ENCODE assay signal across 22 cellular contexts in the genomic region with DNA sequence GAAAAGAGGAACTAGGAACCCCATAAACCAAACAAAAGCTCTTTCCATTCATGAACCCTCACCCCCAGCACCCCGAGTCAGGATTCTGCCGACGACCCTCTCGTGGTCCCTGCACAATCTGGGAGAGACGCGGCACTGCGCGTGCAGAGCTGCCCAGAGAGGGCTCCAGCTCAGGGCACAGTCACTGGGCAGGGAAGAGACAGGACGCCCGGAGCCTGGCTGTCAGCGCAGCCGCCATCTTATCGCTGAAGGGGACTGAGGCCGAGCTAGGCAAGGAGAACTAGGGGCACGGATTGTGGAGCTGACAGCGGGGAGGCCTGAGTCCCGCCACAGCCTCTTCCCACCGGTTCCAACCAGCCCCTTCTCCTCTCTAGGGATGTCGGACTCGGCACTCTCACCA. TPM values are rescaled to one million over a fixed set of nuclear protein-coding genes. Genes with fewer than 3 reads are reported as not detected.
DNase-seq lines count a peak whose midpoint lies in the region; TF ChIP-seq lines count a peak whose summit lies in the region.
"Had no signal": no experiment of that assay in that cellular context is flagged by ENCODE, and none has a peak within 500 bp of the region (broad histone marks: within the 10 kb centered on the region; RNA-seq: fewer than 3 reads in every experiment).

No MANE protein-coding gene starts in this region.

- WGBS in testis, 2 donors: 2 to 4% methylated on average over 14 to 20 of the region's 20 CpGs

- TF ChIP-seq CTCF in coronary artery (IDR thresholded peaks at IDR 0.05) (no peak), testis (IDR thresholded peaks at IDR 0.05) (no peak), A673 (conservative IDR thresholded peaks at IDR 0.05; ENCODE audit: low read depth, low read length) (no peak)

- intact Hi-C loops in testis (cut with DNase I; ENCODE audit: low total_unique reads) (no loop called here), A673 (cut with micrococcal nuclease; ENCODE audit: unreplicated experiment) (no loop called here)

- H3K27me3 ChIP-seq in NT2/D1 (ENCODE audit: insufficient read depth, insufficient read length): no peaks in the 10 kb centered on the region
- peaks cover 0 to 2% of the 10 kb centered on the region in 2 donors for H3K27me3 ChIP-seq in muscle layer of colon (ENCODE audit: control insufficient read depth in 1 of 2, insufficient read depth in 2 of 2, low read length in 2 of 2)
- H3K27me3 ChIP-seq in testis: no peaks in the 10 kb centered on the region
- no peaks in the 10 kb centered on the region for H3K27me3 ChIP-seq in A673 (replicated peaks; ENCODE audit: insufficient read depth, low read depth, low read length, poor library complexity)
- H3K27me3 ChIP-seq: gastrocnemius medialis, Peyer's patch had no signal

- no peak for TF ChIP-seq POLR2A in testis (IDR thresholded peaks at IDR 0.05)

- H3K9me3 ChIP-seq in NT2/D1 (ENCODE audit: insufficient read depth, low read length): peaks cover 21% of the 10 kb centered on the region; the same call in 1 of the 2 replicates
- no peaks in the 10 kb centered on the region for H3K9me3 ChIP-seq in muscle layer of colon (ENCODE audit: low read length)
- no peaks in the 10 kb centered on the region for H3K9me3 ChIP-seq in testis
- H3K9me3 ChIP-seq in A673 (ENCODE audit: low read depth, low read length, poor library complexity, severe bottlenecking): peaks cover 36% of the 10 kb centered on the region
- H3K9me3 ChIP-seq: gastrocnemius medialis, SK-N-SH had no signal

- no peak for DNase-seq in NT2/D1 (ENCODE audit: low read depth, low spot score)
- DNase-seq in coronary artery (ENCODE audit: low spot score): no peak
- no peak for DNase-seq in testis
- DNase-seq in glomerular visceral epithelial cell (ENCODE audit: extremely low spot score): no peak
- DNase-seq in A673 (ENCODE audit: low spot score): no peak
- no peak for DNase-seq in NCI-H1694 treated with DMSO at 0.1 percent for 48 hours (lab: John Stamatoyannopoulos, UW)
- DNase-seq: activated B cell treated with CpG ODN at 0.5 μM for 24 hours; activated CD4-positive, alpha-beta T cell treated with anti-CD3 and anti-CD28 coated beads, Interleukin-2, amount 50 U/mL, for 48 hours; activated effector memory CD4-positive, alpha-beta T cell treated with anti-CD3 and anti-CD28 coated beads, Interleukin-2, amount 50 U/mL, for 16 hours; DMS79; erythroblast; MV-4-11; NCI-H1930; Peyer's patch; SK-N-SH had no signal

- H3K4me3 ChIP-seq in NT2/D1 (ENCODE audit: insufficient read length, low read depth) (peak overlapping the region; percentile 90), coronary artery (peak overlapping the region; percentile 67), muscle layer of colon (ENCODE audit: low read depth in 1 of 2, low read length in 2 of 2) (peak overlapping the region; percentile 21 to 49), testis (peak overlapping the region; percentile 53 to 66), A673 (ENCODE audit: low read depth, low read length, poor library complexity, severe bottlenecking) (no peak overlapping the region)
- H3K4me3 ChIP-seq: gastrocnemius medialis, GM12878, GM23338, Peyer's patch had no signal

- CTCF ChIA-PET in A673 (lab: Charles Lee): no interaction called here

- BruUV-seq in A673 (replicated peaks; lab: Mats Ljungman, UMichigan): no TSS peak

- H3K9ac ChIP-seq in NT2/D1 (ENCODE audit: insufficient read length, low read depth) (peak overlapping the region; percentile 88), muscle layer of colon (ENCODE audit: low read length) (no peak overlapping the region)
- H3K9ac ChIP-seq: SK-N-SH had no signal

- peaks cover 18% of the 10 kb centered on the region for H3K36me3 ChIP-seq in NT2/D1 (ENCODE audit: insufficient read depth, insufficient read length, low read length)
- no peaks in the 10 kb centered on the region for H3K36me3 ChIP-seq in muscle layer of colon (ENCODE audit: insufficient read depth, low read length)
- no peaks in the 10 kb centered on the region for H3K36me3 ChIP-seq in testis (ENCODE audit: low read depth, missing control alignments)
- no peaks in the 10 kb centered on the region for H3K36me3 ChIP-seq in A673 (ENCODE audit: insufficient read depth, low read length, poor library complexity, severe bottlenecking)
- H3K36me3 ChIP-seq: gastrocnemius medialis, Peyer's patch had no signal

- peak overlapping the region in 1 of 2 donors; percentile 20 for H3K27ac ChIP-seq in coronary artery
- H3K27ac ChIP-seq in muscle layer of colon (ENCODE audit: low read depth, low read length): no peak overlapping the region
- H3K27ac ChIP-seq in testis: peak overlapping the region; percentile 45 to 50
- no peak overlapping the region for H3K27ac ChIP-seq in A673 (ENCODE audit: low read depth, low read length, poor library complexity, severe bottlenecking)
- H3K27ac ChIP-seq: gastrocnemius medialis, Peyer's patch had no signal

- POLR2A ChIA-PET in A673 (lab: Charles Lee; ENCODE audit: low non-redundant PET): no interaction called here

- H3K4me1 ChIP-seq in NT2/D1 (ENCODE audit: insufficient read depth, insufficient read length): peaks cover 3% of the 10 kb centered on the region
- no peaks in the 10 kb centered on the region for H3K4me1 ChIP-seq in muscle layer of colon (ENCODE audit: insufficient read depth, low read length)
- no peaks in the 10 kb centered on the region for H3K4me1 ChIP-seq in testis
- H3K4me1 ChIP-seq in A673 (ENCODE audit: insufficient read depth, low read length, poor library complexity, severe bottlenecking): no peaks in the 10 kb centered on the region
- H3K4me1 ChIP-seq: gastrocnemius medialis, Peyer's patch had no signal

RNA-seq across cellular contexts. Expression of gene ZNF98, which starts 0.3 kb away (rescaled TPM):
- total RNA-seq in testis: 10 to 100 TPM; 16.0 to 17.7 TPM
- polyA plus RNA-seq in testis (ENCODE audit: insufficient read depth, low read depth, low replicate concordance): 7.7 TPM
- not detected in 2 replicates for total RNA-seq in A673 (2021)
- total RNA-seq: activated B cell treated with CpG ODN at 0.5 μM for 24 hours, dermis microvascular lymphatic vessel endothelial cell, gastrocnemius medialis, GM12878, GM23338, NCI-H460, neural crest cell, Peyer's patch had no signal
- polyA plus RNA-seq: GM12878, GM23338, SK-N-SH had no signal

Comparison
In these comparisons a context has a peak if more than half of its experiments do, and no peak if none do; other contexts are left out.
1. H3K27ac ChIP-seq: peak in testis (2 of 2); none in muscle layer of colon (single experiment) and A673 (single experiment).
2. RNA of gene ZNF98, which starts 0.3 kb away (total RNA-seq): 16.0 to 17.7 TPM in testis; not detected in A673; every median in the first group is over 10 times any median in the second.